19 cellular contexts compared by ENCODE assay signal in the genomic region with DNA sequence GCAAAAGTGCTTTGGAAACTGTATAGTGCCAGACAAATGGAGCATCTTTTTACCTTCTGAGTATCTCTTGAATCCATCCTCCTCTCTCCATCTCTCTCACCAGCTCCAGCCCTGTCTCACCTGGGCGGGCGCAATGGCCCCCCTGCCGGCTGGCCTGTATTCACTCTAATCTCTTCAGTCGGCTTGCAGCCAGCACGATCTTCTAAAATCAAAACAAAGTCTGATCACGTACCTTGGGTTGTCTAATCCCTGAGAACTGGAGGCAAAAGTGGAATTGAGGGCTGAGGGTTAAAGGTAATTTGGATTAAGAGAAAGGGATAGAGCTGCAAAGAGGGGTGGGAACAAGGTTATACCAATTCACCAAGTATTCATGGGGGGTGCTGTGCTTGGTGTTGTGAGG. TPM values are rescaled to one million over a fixed set of nuclear protein-coding genes. Genes with fewer than 3 reads are reported as not detected.
DNase-seq lines count a peak whose midpoint lies in the region; ATAC-seq and TF ChIP-seq lines count a peak whose summit lies in the region.
"Had no signal": no experiment of that assay in that cellular context is flagged by ENCODE, and none has a peak within 500 bp of the region (broad histone marks: within the 10 kb centered on the region; RNA-seq: fewer than 3 reads in every experiment).

No MANE protein-coding gene starts in this region.

- DNase-seq in NCI-H1417 (lab: John Stamatoyannopoulos, UW) (peak in 2 of 3 experiments; percentile 62 to 77), NCI-H1417 treated with DMSO at 0.1 percent for 48 hours (lab: John Stamatoyannopoulos, UW) (no peak), D341Med (ENCODE audit: low spot score) (peak; percentile 80), NCI-H82 (lab: John Stamatoyannopoulos, UW) (peak; percentile 98), endodermal cell (no peak), RKO (ENCODE audit: low spot score) (no peak), GM20000 (ENCODE audit: low spot score) (no peak)
- DNase-seq: CD8-positive, alpha-beta T cell; NCI-H1436 treated with DMSO at 0.1 percent for 48 hours; NCI-H774; Peyer's patch; SHP77; T-helper 1 cell had no signal

- no peaks in the 10 kb centered on the region for H3K27me3 ChIP-seq in endodermal cell (ENCODE audit: control insufficient read depth, insufficient read depth, low read length, poor library complexity, severe bottlenecking)
- H3K27me3 ChIP-seq: BLaER1, Peyer's patch had no signal

- no peak overlapping the region for H3K4me3 ChIP-seq in endodermal cell (ENCODE audit: low read length)
- H3K4me3 ChIP-seq: BLaER1, Peyer's patch had no signal

- H3K27ac Mint-ChIP-seq in endodermal cell, result no peak overlapping the region
- H3K27ac Mint-ChIP-seq: CD8-positive, alpha-beta T cell; IgD-negative memory B cell had no signal

- H3K4me3 Mint-ChIP-seq in endodermal cell, result no peak overlapping the region
- H3K4me3 Mint-ChIP-seq: CD8-positive, alpha-beta T cell; IgD-negative memory B cell had no signal

- H3K4me1 ChIP-seq in endodermal cell (ENCODE audit: control insufficient read depth, insufficient read depth, low read length), result peaks cover 17% of the 10 kb centered on the region
- H3K4me1 ChIP-seq: BLaER1, Peyer's patch had no signal

- H3K36me3 ChIP-seq in endodermal cell (ENCODE audit: control insufficient read depth, insufficient read depth, low read length), result no peaks in the 10 kb centered on the region
- H3K36me3 ChIP-seq: BLaER1, Peyer's patch had no signal

- H3K9me3 ChIP-seq in endodermal cell (ENCODE audit: control insufficient read depth, low read length), result no peaks in the 10 kb centered on the region
- H3K9me3 ChIP-seq: BLaER1, Peyer's patch had no signal

- H3K9ac ChIP-seq in endodermal cell (ENCODE audit: extremely low read depth, low read length, poor library complexity, severe bottlenecking), result no peak overlapping the region
- H3K9ac ChIP-seq: BLaER1 had no signal

- H3K9me3 Mint-ChIP-seq in endodermal cell, result no peaks in the 10 kb centered on the region
- H3K9me3 Mint-ChIP-seq: CD8-positive, alpha-beta T cell had no signal

- ATAC-seq in GM21576 (IDR thresholded peaks at IDR 0.05; ENCODE audit: unreplicated experiment), result no peak
- ATAC-seq: CD8-positive, alpha-beta T cell; HCT116; SK-N-SH treated with all-trans-retinoic acid at 6 μM for 48 hours had no signal

- no peaks in the 10 kb centered on the region for H3K27me3 Mint-ChIP-seq in endodermal cell (ENCODE audit: insufficient read depth)

- H3K27ac ChIP-seq in endodermal cell (ENCODE audit: low read depth, low read length), result no peak overlapping the region
- H3K27ac ChIP-seq: BLaER1, HL-60, Peyer's patch had no signal

- peaks cover 53% of the 10 kb centered on the region for H3K4me1 Mint-ChIP-seq in endodermal cell
- H3K4me1 Mint-ChIP-seq: IgD-negative memory B cell had no signal

- 66 to 89% methylated on average over 3 to 6 of the region's 6 CpGs for WGBS in endodermal cell (ENCODE audit: insufficient coverage in 1 of 2, insufficient read length in 1 of 2), 2 experiments

- H3K36me3 Mint-ChIP-seq in endodermal cell (ENCODE audit: low read depth), result no peaks in the 10 kb centered on the region
- H3K36me3 Mint-ChIP-seq: CD8-positive, alpha-beta T cell; IgD-negative memory B cell had no signal

- TF ChIP-seq CTCF in endodermal cell (conservative IDR thresholded peaks at IDR 0.05) (peak; percentile 15), GM20000 (IDR thresholded peaks at IDR 0.05; ENCODE audit: extremely low read depth, missing control alignments) (no peak)

RNA-seq across cellular contexts. Expression of a gene that starts 46.0 kb away (rescaled TPM):
- 10 to 100 TPM; 11.4 to 16.2 TPM for total RNA-seq in endodermal cell
- 15.9 TPM for polyA plus RNA-seq in endodermal cell (2013, experiment 1 of 2)
- polyA plus RNA-seq in endodermal cell (2013, experiment 2 of 2), result 12.1 TPM
- total RNA-seq: CD8-positive, alpha-beta T cell had no signal
- polyA plus RNA-seq: IgD-negative memory B cell had no signal

Comparison
In these comparisons a context has a peak if more than half of its experiments do, and no peak if none do; other contexts are left out.
1. DNase-seq: peak in NCI-H1417 (2 of 3), D341Med (single experiment) and NCI-H82 (single experiment); none in NCI-H1417 treated with DMSO at 0.1 percent for 48 hours (single experiment), endodermal cell (single experiment), RKO (single experiment) and GM20000 (single experiment).